Comparison of ENCODE assay signal across 22 cellular contexts in the genomic region with DNA sequence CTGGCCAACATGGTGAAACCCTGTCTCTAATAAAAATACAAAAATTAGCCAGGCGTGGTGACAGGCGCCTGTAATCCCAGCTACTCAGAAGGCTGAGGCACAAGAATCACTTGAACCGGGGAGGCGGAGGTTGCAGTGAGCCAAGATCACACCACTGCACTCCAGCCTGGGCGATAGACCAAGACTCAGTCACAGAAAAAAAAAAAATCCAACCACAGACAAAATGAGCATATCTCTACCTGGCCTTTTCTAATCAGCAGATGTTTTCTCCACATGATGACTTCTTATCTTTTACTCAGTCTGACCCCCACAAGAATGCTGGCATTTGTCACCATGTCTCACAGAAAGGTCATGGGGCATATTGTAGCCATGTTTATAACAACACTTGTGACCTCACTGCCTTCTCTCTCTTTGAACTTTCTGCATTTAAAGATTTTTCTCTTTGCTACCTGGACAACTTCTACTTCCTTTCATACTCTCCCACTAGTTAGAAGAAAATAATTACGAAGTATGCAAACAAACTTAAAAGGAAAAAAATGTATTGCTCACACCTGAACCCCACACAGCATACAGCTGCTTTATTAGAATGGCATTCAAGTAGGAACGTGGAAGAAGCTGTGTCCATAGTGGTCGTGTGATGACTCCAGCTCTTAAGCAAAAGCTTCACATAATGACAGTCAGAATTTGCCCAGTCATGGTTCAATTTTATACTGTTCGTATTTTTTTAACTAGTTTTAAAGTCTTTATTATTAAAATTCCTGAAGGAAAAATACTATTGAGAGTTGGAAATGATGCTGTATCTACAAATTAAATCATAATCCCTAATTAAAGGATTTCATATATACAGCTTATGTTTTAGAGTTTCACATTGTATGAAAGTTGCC.
DNase-seq lines count a peak whose midpoint lies in the region; ATAC-seq, FAIRE-seq and TF ChIP-seq lines count a peak whose summit lies in the region.
"Had no signal": no experiment of that assay in that cellular context is flagged by ENCODE, and none has a peak within 500 bp of the region (broad histone marks: within the 10 kb centered on the region; RNA-seq: fewer than 3 reads in every experiment).

No MANE protein-coding gene starts in this region.

- no peak for FAIRE-seq in A549 (lab: Jason Lieb, UNC)
- FAIRE-seq: D721Med had no signal

- no peak overlapping the region for H3K4me3 ChIP-seq in A549
- H3K4me3 ChIP-seq in GM23338: no peak overlapping the region
- H3K4me3 ChIP-seq in fibroblast of the aortic adventitia (ENCODE audit: low read depth, low read length): no peak overlapping the region
- no peak overlapping the region for H3K4me3 ChIP-seq in Peyer's patch
- H3K4me3 ChIP-seq: BLaER1 treated with 17β-estradiol and CSF1 and Interleukin-3, amounts not matched to agents 10 nM and 100 nM; HAP-1; SJCRH30 had no signal

- no peaks in the 10 kb centered on the region for H3K36me3 ChIP-seq in GM23338 (ENCODE audit: insufficient read depth)
- peaks cover 0 to 30% (median 0%) of the 10 kb centered on the region in 3 donors for H3K36me3 ChIP-seq in Peyer's patch
- H3K36me3 ChIP-seq: HAP-1, SJCRH30 had no signal

- TF ChIP-seq POLR2A in A549 (IDR thresholded peaks at IDR 0.05; ENCODE audit: low read length) (no peak), Peyer's patch (IDR thresholded peaks at IDR 0.05) (no peak)

- H3K36me3 Mint-ChIP-seq in GM23338 (ENCODE audit: low read depth) (no peaks in the 10 kb centered on the region; the same call in 2 of the 3 replicates), neural crest cell (ENCODE audit: low read depth) (peaks cover 18% of the 10 kb centered on the region)
- H3K36me3 Mint-ChIP-seq: CD8-positive, alpha-beta T cell had no signal

- H3K4me3 Mint-ChIP-seq in GM23338 (no peak overlapping the region), neural crest cell (no peak overlapping the region)
- H3K4me3 Mint-ChIP-seq: CD8-positive, alpha-beta T cell had no signal

- no peaks in the 10 kb centered on the region for H3K9me3 ChIP-seq in A549
- no peaks in the 10 kb centered on the region for H3K9me3 ChIP-seq in Peyer's patch
- H3K9me3 ChIP-seq: BLaER1 treated with 17β-estradiol and CSF1 and Interleukin-3, amounts not matched to agents 10 nM and 100 nM; HAP-1; SJCRH30 had no signal

- TF ChIP-seq CTCF in A549 (IDR thresholded peaks at IDR 0.05) (no peak), GM23338 (conservative IDR thresholded peaks at IDR 0.05; ENCODE audit: low read depth in 2 of 2) (no peak), fibroblast of the aortic adventitia (IDR thresholded peaks at IDR 0.05; ENCODE audit: insufficient read depth, low read length) (no peak), neural crest cell (conservative IDR thresholded peaks at IDR 0.05) (no peak), Peyer's patch (IDR thresholded peaks at IDR 0.05) (no peak)

- H3K27me3 ChIP-seq in GM23338 (ENCODE audit: insufficient read depth) (no peaks in the 10 kb centered on the region), Peyer's patch (no peaks in the 10 kb centered on the region)
- H3K27me3 ChIP-seq: BLaER1 treated with 17β-estradiol and CSF1 and Interleukin-3, amounts not matched to agents 10 nM and 100 nM; SJCRH30 had no signal

- WGBS in A549 (ENCODE audit: missing lambda C conversion rate): 85% methylated on average over 9 of the region's 9 CpGs

- peak overlapping the region in 1 of 2 experiments; percentile 54; a peak in 1 of 6 replicates for H3K27ac ChIP-seq in A549
- no peak overlapping the region for H3K27ac ChIP-seq in GM23338 (ENCODE audit: low read depth)
- H3K27ac ChIP-seq in Peyer's patch: no peak overlapping the region
- H3K27ac ChIP-seq: BLaER1 treated with 17β-estradiol and CSF1 and Interleukin-3, amounts not matched to agents 10 nM and 100 nM; SJCRH30 had no signal

- no peaks in the 10 kb centered on the region for H3K9me2 ChIP-seq in GM23338 (ENCODE audit: insufficient read depth)

- no peaks in the 10 kb centered on the region for H3K9me3 Mint-ChIP-seq in GM23338
- no peaks in the 10 kb centered on the region for H3K9me3 Mint-ChIP-seq in neural crest cell
- H3K9me3 Mint-ChIP-seq: CD8-positive, alpha-beta T cell had no signal

- H3K4me2 ChIP-seq in A549: no peak overlapping the region
- H3K4me2 ChIP-seq in GM23338: no peak overlapping the region
- H3K4me2 ChIP-seq: BLaER1 treated with 17β-estradiol and CSF1 and Interleukin-3, amounts not matched to agents 10 nM and 100 nM had no signal

- CTCF ChIA-PET in A549 (lab: Yijun Ruan, JAX): interaction anchor here (0.5 to 1.7 kb wide), 3 partner anchors 15 to 21 kb away, joined by 3 to 6 read pairs (median 3); no protein-coding TSS in a partner anchor

- ATAC-seq in A549: no peak
- no peak for ATAC-seq in GM23338
- no peak for ATAC-seq in HG02610 (IDR thresholded peaks at IDR 0.05; ENCODE audit: unreplicated experiment)
- ATAC-seq: CD8-positive, alpha-beta T cell had no signal

- POLR2A ChIA-PET in A549 (lab: Yijun Ruan, JAX): no interaction called here

- no peak for TF ChIP-seq RAD21 in A549 (conservative IDR thresholded peaks at IDR 0.05 in 1 of 2, IDR thresholded peaks at IDR 0.05 in 1 of 2)

- H3K27me3 Mint-ChIP-seq in GM23338 (ENCODE audit: insufficient read depth, low read depth, poor library complexity) (peaks cover 2% of the 10 kb centered on the region), neural crest cell (ENCODE audit: low read depth) (no peaks in the 10 kb centered on the region)

- DNase-seq in A549 (ENCODE audit: low read depth in 1 of 2, low spot score in 1 of 2): no peak
- no peak for DNase-seq in GM23338 (ENCODE audit: low spot score)
- DNase-seq in fibroblast of the aortic adventitia (ENCODE audit: low read depth): peak; percentile 20
- no peak for DNase-seq in neural crest cell (ENCODE audit: low read depth, low spot score)
- no peak for DNase-seq in Peyer's patch
- no peak for DNase-seq in NCI-H1092 treated with DMSO at 0.1 percent for 48 hours (lab: John Stamatoyannopoulos, UW)
- no peak for DNase-seq in stimulated activated naive CD4-positive, alpha-beta T cell (lab: John Stamatoyannopoulos, UW)
- DNase-seq: 8988T; CD8-positive, alpha-beta T cell; DMS79; KBM-7; MV-4-11; NCI-H1417; NCI-H187 treated with DMSO at 0.1 percent for 48 hours; NCI-H2227 treated with DMSO at 0.1 percent for 48 hours; NCI-H524; PC-3; SJCRH30 had no signal

- H3K4me1 Mint-ChIP-seq in GM23338: peaks cover 7% of the 10 kb centered on the region; the same call in 2 of the 3 replicates
- peaks cover 4% of the 10 kb centered on the region for H3K4me1 Mint-ChIP-seq in neural crest cell

- H3K4me1 ChIP-seq in A549: peaks cover 10% of the 10 kb centered on the region; the same call in 1 of the 3 replicates
- H3K4me1 ChIP-seq in GM23338 (ENCODE audit: insufficient read depth): peaks cover 4% of the 10 kb centered on the region; the same call in 1 of the 2 replicates
- no peaks in the 10 kb centered on the region for H3K4me1 ChIP-seq in Peyer's patch
- H3K4me1 ChIP-seq: SJCRH30 had no signal

- no peaks in the 10 kb centered on the region for H4K20me1 ChIP-seq in GM23338 (replicated peaks; ENCODE audit: insufficient read depth)
- H4K20me1 ChIP-seq: BLaER1 treated with 17β-estradiol and CSF1 and Interleukin-3, amounts not matched to agents 10 nM and 100 nM had no signal

- no peak overlapping the region for H2AFZ ChIP-seq in GM23338

- TF ChIP-seq EP300 in A549 (IDR thresholded peaks at IDR 0.05): no peak

- H3F3A ChIP-seq in GM23338 (replicated peaks; ENCODE audit: low read depth): no peaks in the 10 kb centered on the region

- no peaks in the 10 kb centered on the region for H3K79me2 ChIP-seq in GM23338 (replicated peaks; ENCODE audit: insufficient read depth)

- H3K27ac Mint-ChIP-seq in GM23338 (peak overlapping the region; percentile 89), neural crest cell (ENCODE audit: unreplicated experiment) (peak overlapping the region; percentile 5)
- H3K27ac Mint-ChIP-seq: CD8-positive, alpha-beta T cell had no signal

TF ChIP-seq in A549, 52 proteins besides CTCF, POLR2A, EP300 and RAD21 (continues in another document):
- no peak for TF ChIP-seq MYC (IDR thresholded peaks at IDR 0.05; ENCODE audit: borderline replicate concordance, low read length)
- TF ChIP-seq KDM5A (IDR thresholded peaks at IDR 0.05): no peak
- peak; percentile 19 for TF ChIP-seq MAFK (IDR thresholded peaks at IDR 0.05; ENCODE audit: partially characterized antibody)
- no peak for TF ChIP-seq BHLHE40 (IDR thresholded peaks at IDR 0.05; ENCODE audit: low read depth, low read length)
- peak; percentile 64 for TF ChIP-seq NFE2L2 (conservative IDR thresholded peaks at IDR 0.05; ENCODE audit: low read length)
- TF ChIP-seq PBX3 (IDR thresholded peaks at IDR 0.05): no peak
- TF ChIP-seq CHD4 (IDR thresholded peaks at IDR 0.05; ENCODE audit: borderline replicate concordance): no peak
- no peak for TF ChIP-seq SMC3 (IDR thresholded peaks at IDR 0.05)

TF ChIP-seq in GM23338, 12 proteins besides CTCF, POLR2A, EP300 and RAD21 (continues in another document):
- TF ChIP-seq POLR2AphosphoS5 (IDR thresholded peaks at IDR 0.05; ENCODE audit: low read depth): no peak
- no peak for TF ChIP-seq JUNB (IDR thresholded peaks at IDR 0.05; ENCODE audit: unreplicated experiment)
- no peak for TF ChIP-seq STAT1 (IDR thresholded peaks at IDR 0.05; ENCODE audit: unreplicated experiment)
- no peak for TF ChIP-seq ZNF114 (CRISPR knock-in tag; IDR thresholded peaks at IDR 0.05)
- TF ChIP-seq ZNF331 (CRISPR knock-in tag; IDR thresholded peaks at IDR 0.05; ENCODE audit: low read depth): no peak
- no peak for TF ChIP-seq NANOG (IDR thresholded peaks at IDR 0.05; ENCODE audit: borderline replicate concordance)
